In genomic region chr13:54750521-54750920, GRCh38 we compare ENCODE assay signal across 16 cellular contexts.
"Had no signal": no experiment of that assay in that cellular context is flagged by ENCODE, and none has a peak within 500 bp of the region (broad histone marks: within the 10 kb centered on the region; RNA-seq: fewer than 3 reads in every experiment).

No MANE protein-coding gene starts in this region.

- H3K9ac ChIP-seq: parathyroid adenoma had no signal

- ATAC-seq: naive thymus-derived CD8-positive, alpha-beta T cell; stimulated activated effector memory CD8-positive, alpha-beta T cell treated with anti-CD3 and anti-CD28 coated beads, Interleukin-12 subunit alpha, Interleukin-12 subunit beta, amount 100 ng/mL, for 72 hours had no signal

- H3K27me3 ChIP-seq: neutrophil had no signal

- H3K27ac ChIP-seq: neutrophil, parathyroid adenoma had no signal

- H3K79me2 ChIP-seq: parathyroid adenoma had no signal

- H2AFZ ChIP-seq: parathyroid adenoma had no signal

- H3K36me3 ChIP-seq: neutrophil had no signal

- DNase-seq: activated CD4-positive, alpha-beta T cell treated with anti-CD3 and anti-CD28 coated beads for 1 hour; activated CD4-positive, alpha-beta T cell treated with anti-CD3 and anti-CD28 coated beads, Interleukin-2, amount 50 U/mL, for 4 hours; activated naive CD4-positive, alpha-beta T cell; activated naive CD8-positive, alpha-beta T cell treated with anti-CD3 and anti-CD28 coated beads, Interleukin-2, amount 10 ng/mL, durations not matched to agents 7 days and 5 days; activated T-cell treated with anti-CD3 and anti-CD28 coated beads for 4 hours; anterior cingulate cortex; cerebellar nuclear complex; effector memory CD4-positive, alpha-beta T cell; foreskin fibroblast; glutamatergic neuron; hypothalamus; mesenchymal stem cell; naive thymus-derived CD8-positive, alpha-beta T cell had no signal

- H3K9me3 ChIP-seq: neutrophil had no signal

- H3K4me1 ChIP-seq: parathyroid adenoma had no signal
